7 cellular contexts compared by ENCODE assay signal in genomic region chr4:55947912-55948725, GRCh38. TPM values are rescaled to one million over a fixed set of nuclear protein-coding genes. Genes with fewer than 3 reads are reported as not detected.
DNase-seq lines count a peak whose midpoint lies in the region; ATAC-seq, FAIRE-seq and TF ChIP-seq lines count a peak whose summit lies in the region.

No MANE protein-coding gene starts in this region.

- peak overlapping the region; percentile 99 for H2AFZ ChIP-seq in K562 (ENCODE audit: low read depth, low read length)

- H3K4me1 ChIP-seq in K562 (replicated peaks in 1 of 2; ENCODE audit: control insufficient read depth in 2 of 2, insufficient read depth in 2 of 2, low read length in 2 of 2) (peaks cover 6 to 21% of the 10 kb centered on the region in 2 experiments), kidney (ENCODE audit: control insufficient read depth in 1 of 2, insufficient read depth in 1 of 2, low read depth in 1 of 2, low read length in 2 of 2) (peaks cover 7 to 20% of the 10 kb centered on the region in 2 donors)

- H3K36me3 ChIP-seq in SK-N-MC (ENCODE audit: insufficient read depth, low read length) = peaks cover 16% of the 10 kb centered on the region
- H3K36me3 ChIP-seq in K562 (ENCODE audit: control insufficient read depth, insufficient read depth, low read length) = peaks cover 11% of the 10 kb centered on the region; the same call in 2 of the 3 replicates
- peaks cover 0 to 6% of the 10 kb centered on the region in 2 donors for H3K36me3 ChIP-seq in kidney (ENCODE audit: control insufficient read depth in 1 of 2, insufficient read depth in 2 of 2, low read length in 2 of 2)

- H3K27ac ChIP-seq in SK-N-MC (peak overlapping the region; percentile 2), K562 (ENCODE audit: extremely low read depth, low read depth, low read length) (peak overlapping the region; percentile 96), kidney (ENCODE audit: low read depth in 2 of 2, low read length in 2 of 2) (peak overlapping the region; percentile 86 to 97)

- H3K4me3 ChIP-seq in SK-N-MC (peak overlapping the region; percentile 91), K562 (peak overlapping the region; percentile 78), kidney (ENCODE audit: low read length in 2 of 2) (peak overlapping the region; percentile 71 to 85)

- TF ChIP-seq RAD21 in K562 (CRISPR knock-in tag; conservative IDR thresholded peaks at IDR 0.05 in 1 of 2, IDR thresholded peaks at IDR 0.05 in 1 of 2) = no peak

- H3K27me3 ChIP-seq in K562 (ENCODE audit: control insufficient read depth in 2 of 2, insufficient read depth in 2 of 2, low read length in 2 of 2) = no peaks in the 10 kb centered on the region; a peak in 1 of 5 replicates

- no peaks in the 10 kb centered on the region for H4K20me1 ChIP-seq in K562 (replicated peaks; ENCODE audit: control insufficient read depth, insufficient read depth, low read length)

- TF ChIP-seq EP300 in K562 (IDR thresholded peaks at IDR 0.05; ENCODE audit: low read length) = no peak

- CTCF ChIA-PET in K562 (lab: Yijun Ruan, JAX; ENCODE audit: low intra/inter-chr PET ratio) = interaction anchor here (0.9 to 1.2 kb wide), 4 partner anchors 100 to 852 kb away, joined by 3 to 4 read pairs (median 4); no protein-coding TSS in a partner anchor

- H3K9ac ChIP-seq in SK-N-MC (ENCODE audit: insufficient read length) = no peak overlapping the region
- H3K9ac ChIP-seq in K562 (ENCODE audit: insufficient read depth in 1 of 2, low read depth in 2 of 2, low read length in 2 of 2) = peak overlapping the region; percentile 87 to 96
- peak overlapping the region; percentile 58 to 64 for H3K9ac ChIP-seq in kidney (ENCODE audit: low read length in 2 of 2)

- H3K4me2 ChIP-seq in K562 (ENCODE audit: insufficient read depth, low read length) = peak overlapping the region; percentile 96

- POLR2A ChIA-PET in K562 (lab: Yijun Ruan, JAX) = interaction anchor here (0.5 to 2.3 kb wide), 15 partner anchors 10 to 880 kb away, joined by 3 to 12 read pairs (median 4); partner anchors contain the start of gene TMEM165

- ATAC-seq in GM18502 (IDR thresholded peaks at IDR 0.05; ENCODE audit: poor library complexity, unreplicated experiment) = peak; percentile 26
- ATAC-seq in HG02884 (IDR thresholded peaks at IDR 0.05; ENCODE audit: unreplicated experiment) = peak; percentile 20
- ATAC-seq in K562 = peak; percentile 5; the same call in 2 of the 3 replicates

- DNase-seq in SK-N-MC (ENCODE audit: low read depth, low spot score) = no peak
- DNase-seq in K562 (ENCODE audit: extremely low read depth in 1 of 4, low spot score in 3 of 4) = peak; percentile 14 to 58 (median 24)
- no peak for DNase-seq in kidney
- peak; percentile 15 to 37 for DNase-seq in stimulated activated CD4-positive, alpha-beta T cell treated with anti-CD3 and anti-CD28 coated beads, Interleukin-2, amount 100 ng/mL, for 48 hours
- no peak for DNase-seq in NCI-H2107 (lab: John Stamatoyannopoulos, UW)

- no peak for TF ChIP-seq POLR2A in K562 (conservative IDR thresholded peaks at IDR 0.05)

- TF ChIP-seq CTCF in K562 (IDR thresholded peaks at IDR 0.05 in 2 of 3, conservative IDR thresholded peaks at IDR 0.05 in 1 of 3; ENCODE audit: insufficient read depth in 2 of 3, low read depth in 1 of 3, low read length in 3 of 3) (no peak), kidney (IDR thresholded peaks at IDR 0.05; ENCODE audit: borderline replicate concordance, extremely low read depth, insufficient read depth) (no peak)

- peaks cover 37% of the 10 kb centered on the region for H3K79me2 ChIP-seq in K562 (ENCODE audit: control insufficient read depth, insufficient read depth, low read length)

- H3K9me1 ChIP-seq in K562 (ENCODE audit: control insufficient read depth, insufficient read depth, low read length) = no peaks in the 10 kb centered on the region

- in situ Hi-C loops in K562 (cut with MboI) = no loop called here

- intact Hi-C loops in K562 (cut with micrococcal nuclease) = loop anchor here (1.0 to 10.0 kb wide), 4 partner anchors 101 to 437 kb away; partner anchors contain the start of gene AASDH
- intact Hi-C loops in kidney (cut with DNase I) = no loop called here

- TSS peak; percentile 79 for BruUV-seq in K562 (replicated peaks; lab: Mats Ljungman, UMichigan)

- 2% methylated on average over 19 of the region's 19 CpGs for WGBS in K562 (ENCODE audit: insufficient coverage, low coverage, missing lambda C conversion rate)

- FAIRE-seq in K562 (lab: Jason Lieb, UNC) = peak; percentile 46
- FAIRE-seq in kidney (lab: Jason Lieb, UNC) = no peak

- H3K9me3 ChIP-seq in SK-N-MC (ENCODE audit: low read depth, low read length) (no peaks in the 10 kb centered on the region), K562 (replicated peaks; ENCODE audit: control insufficient read depth, insufficient read depth, low read depth, low read length) (no peaks in the 10 kb centered on the region), kidney (ENCODE audit: control insufficient read depth in 1 of 2, low read length in 2 of 2) (no peaks in the 10 kb centered on the region)

TF ChIP-seq in K562, 482 proteins besides CTCF, POLR2A, EP300 and RAD21 (continues in another document):
- TF ChIP-seq ZNF224 (CRISPR knock-in tag; IDR thresholded peaks at IDR 0.05) = no peak
- TF ChIP-seq ZBTB7A (IDR thresholded peaks at IDR 0.05; ENCODE audit: borderline replicate concordance, control insufficient read depth, low read depth, low read length) = no peak
- peak; percentile 74; the same call in 1 of the 2 replicates for TF ChIP-seq SREBF2 (CRISPR knock-in tag; IDR thresholded peaks at IDR 0.05)
- no peak for TF ChIP-seq CBX2 (IDR thresholded peaks at IDR 0.05; ENCODE audit: insufficient read depth, low read length, poor library complexity, severe bottlenecking)
- peak; percentile 45 for TF ChIP-seq SMARCB1 (IDR thresholded peaks at IDR 0.05; ENCODE audit: insufficient read length, low read depth)
- peak; percentile 87 to 89 for TF ChIP-seq NRF1 (conservative IDR thresholded peaks at IDR 0.05 in 1 of 2, IDR thresholded peaks at IDR 0.05 in 1 of 2)
- TF ChIP-seq, protein P1, sequence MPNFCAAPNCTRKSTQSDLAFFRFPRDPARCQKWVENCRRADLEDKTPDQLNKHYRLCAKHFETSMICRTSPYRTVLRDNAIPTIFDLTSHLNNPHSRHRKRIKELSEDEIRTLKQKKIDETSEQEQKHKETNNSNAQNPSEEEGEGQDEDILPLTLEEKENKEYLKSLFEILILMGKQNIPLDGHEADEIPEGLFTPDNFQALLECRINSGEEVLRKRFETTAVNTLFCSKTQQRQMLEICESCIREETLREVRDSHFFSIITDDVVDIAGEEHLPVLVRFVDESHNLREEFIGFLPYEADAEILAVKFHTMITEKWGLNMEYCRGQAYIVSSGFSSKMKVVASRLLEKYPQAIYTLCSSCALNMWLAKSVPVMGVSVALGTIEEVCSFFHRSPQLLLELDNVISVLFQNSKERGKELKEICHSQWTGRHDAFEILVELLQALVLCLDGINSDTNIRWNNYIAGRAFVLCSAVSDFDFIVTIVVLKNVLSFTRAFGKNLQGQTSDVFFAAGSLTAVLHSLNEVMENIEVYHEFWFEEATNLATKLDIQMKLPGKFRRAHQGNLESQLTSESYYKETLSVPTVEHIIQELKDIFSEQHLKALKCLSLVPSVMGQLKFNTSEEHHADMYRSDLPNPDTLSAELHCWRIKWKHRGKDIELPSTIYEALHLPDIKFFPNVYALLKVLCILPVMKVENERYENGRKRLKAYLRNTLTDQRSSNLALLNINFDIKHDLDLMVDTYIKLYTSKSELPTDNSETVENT (CRISPR knock-in tag; IDR thresholded peaks at IDR 0.05) = 0 out of 2 replicates have a peak, but pooled peaks have one; percentile 9
- TF ChIP-seq, protein P2, sequence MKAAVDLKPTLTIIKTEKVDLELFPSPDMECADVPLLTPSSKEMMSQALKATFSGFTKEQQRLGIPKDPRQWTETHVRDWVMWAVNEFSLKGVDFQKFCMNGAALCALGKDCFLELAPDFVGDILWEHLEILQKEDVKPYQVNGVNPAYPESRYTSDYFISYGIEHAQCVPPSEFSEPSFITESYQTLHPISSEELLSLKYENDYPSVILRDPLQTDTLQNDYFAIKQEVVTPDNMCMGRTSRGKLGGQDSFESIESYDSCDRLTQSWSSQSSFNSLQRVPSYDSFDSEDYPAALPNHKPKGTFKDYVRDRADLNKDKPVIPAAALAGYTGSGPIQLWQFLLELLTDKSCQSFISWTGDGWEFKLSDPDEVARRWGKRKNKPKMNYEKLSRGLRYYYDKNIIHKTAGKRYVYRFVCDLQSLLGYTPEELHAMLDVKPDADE (conservative IDR thresholded peaks at IDR 0.05; ENCODE audit: control insufficient read depth, low read depth, low read length) = no peak
- no peak for TF ChIP-seq CHD4 (IDR thresholded peaks at IDR 0.05; ENCODE audit: insufficient read depth, insufficient replicate concordance, low read depth, low read length, poor library complexity, severe bottlenecking)

RNA-seq across cellular contexts. Expression of gene CEP135, which starts 0.6 kb away (rescaled TPM):
- 21.1 and 101 TPM in 2 replicates for total RNA-seq in K562 (2011; cell fraction: chromatin; rRNA removed; ENCODE audit: low replicate concordance)
- total RNA-seq in K562 (2011; cell fraction: nucleolus; rRNA removed) = 13.2 and 16.4 TPM in 2 replicates
- total RNA-seq in K562 (2011; cell fraction: nucleoplasm; rRNA removed) = 43.6 and 71.6 TPM in 2 replicates
- total RNA-seq in K562 (2014; rRNA removed) (10.9 and 18.6 TPM in 2 replicates), K562 (2014; rRNA removed; fragmentation: Illumina TruSeq; extraction: Trizol) (18.9 and 21.0 TPM in 2 replicates), K562 (2015; rRNA removed; fragmentation: Illumina TruSeq; extraction: Trizol) (15.3 and 15.8 TPM in 2 replicates), K562 (2021) (11.3 and 11.5 TPM in 2 replicates), kidney (9.2 TPM)
- polyA plus RNA-seq in K562 (2011; rRNA removed) (15.1 and 15.5 TPM in 2 replicates), K562 (2014; fragmentation: Illumina TruSeq; extraction: Trizol) (12.5 and 15.3 TPM in 2 replicates), K562 (2014; fragmentation: Nextera tagmentation; extraction: Ambion mirVana) (1 to 10 TPM; 3.1 to 3.3 TPM), K562 (2014; rRNA removed) (13.2 and 14.4 TPM in 2 replicates), kidney (ENCODE audit: insufficient read depth, low read depth, low replicate concordance) (2.3 TPM)
- 1.9 and 5.0 TPM in 2 replicates for polyA plus RNA-seq in K562 (2011; cell fraction: cytosol; rRNA removed)
- polyA plus RNA-seq in K562 (2011; cell fraction: nucleus; rRNA removed) = 12.3 and 16.5 TPM in 2 replicates
- 6.9 and 9.8 TPM in 2 replicates for polyA plus RNA-seq in K562 (2012)
- 20.9 and 28.9 TPM in 2 replicates for polyA minus RNA-seq in K562 (2011; rRNA and poly(A)+ RNA removed)
- 5.2 and 5.7 TPM in 2 replicates for polyA minus RNA-seq in K562 (2011; cell fraction: cytosol; rRNA and poly(A)+ RNA removed)
- polyA minus RNA-seq in K562 (2011; cell fraction: nucleus; rRNA and poly(A)+ RNA removed) = 21.1 and 34.1 TPM in 2 replicates

Comparison
In these comparisons a context has a peak if more than half of its experiments do, and no peak if none do; other contexts are left out.
1. DNase-seq: peak in K562 (4 of 4) and stimulated activated CD4-positive, alpha-beta T cell treated with anti-CD3 and anti-CD28 coated beads, Interleukin-2, amount 100 ng/mL, for 48 hours (2 of 2); none in SK-N-MC (single experiment), kidney (single experiment) and NCI-H2107 (single experiment).
2. H3K27ac ChIP-seq: peak in every context shown above with its lines; median percentile 96 in K562; 92 in kidney; 2 in SK-N-MC.
3. Peak in every context shown above with its lines, with median percentiles within 50 percentile points of each other: ATAC-seq and H3K4me3 ChIP-seq.